In the genomic region with DNA sequence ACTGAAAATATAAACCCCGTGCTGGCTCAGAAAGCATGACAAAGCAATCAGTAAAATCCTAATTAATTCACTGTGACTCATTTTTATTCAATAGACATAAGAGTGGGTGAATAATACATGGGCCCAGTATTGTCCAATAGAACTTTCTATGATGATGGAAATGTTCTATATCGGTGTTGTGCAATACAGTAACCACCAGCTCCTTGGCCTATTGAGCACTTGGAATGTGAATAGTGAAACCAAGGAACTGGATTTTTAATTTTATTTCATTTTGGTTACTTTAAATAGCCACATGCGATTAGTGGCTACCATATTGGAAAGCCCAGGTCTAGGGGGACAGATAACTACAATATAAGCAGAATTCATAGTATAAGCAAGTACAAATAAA, we compare ENCODE assay signal across 14 cellular contexts.
DNase-seq lines count a peak whose midpoint lies in the region; ATAC-seq and TF ChIP-seq lines count a peak whose summit lies in the region.
"Had no signal": no experiment of that assay in that cellular context is flagged by ENCODE, and none has a peak within 500 bp of the region (broad histone marks: within the 10 kb centered on the region; RNA-seq: fewer than 3 reads in every experiment).

No MANE protein-coding gene starts in this region.

- DNase-seq in HFFc6 (no peak), amniotic epithelial cell (ENCODE audit: low read depth) (peak; percentile 21), foreskin fibroblast (peak; percentile 28 to 43), DMS79 (lab: John Stamatoyannopoulos, UW) (no peak), NCI-H2196 treated with DMSO at 0.1 percent for 48 hours (lab: John Stamatoyannopoulos, UW; ENCODE audit: unreplicated experiment) (no peak)
- no peak for DNase-seq in stimulated activated CD4-positive, alpha-beta T cell treated with anti-CD3 and anti-CD28 coated beads, Interleukin-4, amount 100 ng/mL, for 4 hours
- DNase-seq: esophagus squamous epithelium, GF-D8 had no signal

- no peak for ATAC-seq in HG02938 (IDR thresholded peaks at IDR 0.05; ENCODE audit: unreplicated experiment)

- H3K27ac ChIP-seq in ACC112 (ENCODE audit: low read depth, low read length): peak overlapping the region; percentile 49
- H3K27ac ChIP-seq: ascending aorta, hepatocyte, RWPE1, suprapubic skin had no signal

- no peak for TF ChIP-seq CTCF in HFFc6 (IDR thresholded peaks at IDR 0.05)
- no peak for TF ChIP-seq CTCF in foreskin fibroblast (IDR thresholded peaks at IDR 0.05; ENCODE audit: low read depth, low read length)

- no peak overlapping the region for H2AFZ ChIP-seq in ACC112 (ENCODE audit: low read length, unreplicated experiment)
- H2AFZ ChIP-seq: hepatocyte had no signal

- H3K4me3 Mint-ChIP-seq in HFFc6: no peak overlapping the region

- no peaks in the 10 kb centered on the region for H3K27me3 Mint-ChIP-seq in HFFc6 (ENCODE audit: insufficient read depth)

- H3K4me1 ChIP-seq in ACC112 (ENCODE audit: control insufficient read depth, insufficient read depth, low read length, unreplicated experiment): peaks cover 20% of the 10 kb centered on the region
- H3K4me1 ChIP-seq: ascending aorta, suprapubic skin had no signal

- H3K36me3 Mint-ChIP-seq in HFFc6 (ENCODE audit: low read depth): peaks cover 1% of the 10 kb centered on the region; the same call in 1 of the 2 replicates

- H3K36me3 ChIP-seq in ACC112 (ENCODE audit: insufficient read depth, low read length): no peaks in the 10 kb centered on the region
- H3K36me3 ChIP-seq: ascending aorta, esophagus squamous epithelium, suprapubic skin had no signal

- no peaks in the 10 kb centered on the region for H3K79me2 ChIP-seq in ACC112 (ENCODE audit: control insufficient read depth, insufficient read depth, low read length, unreplicated experiment)
- H3K79me2 ChIP-seq: hepatocyte had no signal

- H3K9me3 Mint-ChIP-seq in HFFc6: no peaks in the 10 kb centered on the region

- H3K4me3 ChIP-seq in ACC112 (ENCODE audit: low read depth, low read length): no peak overlapping the region
- H3K4me3 ChIP-seq in foreskin fibroblast (ENCODE audit: low read depth in 1 of 2, low read length in 2 of 2): no peak overlapping the region
- H3K4me3 ChIP-seq: ascending aorta, esophagus squamous epithelium, hepatocyte, suprapubic skin had no signal

- no peaks in the 10 kb centered on the region for H3K27me3 ChIP-seq in ACC112 (ENCODE audit: insufficient read depth, low read length)
- H3K27me3 ChIP-seq: ascending aorta, esophagus squamous epithelium, hepatocyte, suprapubic skin had no signal

- H3K27ac Mint-ChIP-seq in HFFc6: peak overlapping the region; percentile 83

- peaks cover 53% of the 10 kb centered on the region for H3K4me1 Mint-ChIP-seq in HFFc6 (ENCODE audit: low read depth)

Comparison
In these comparisons a context has a peak if more than half of its experiments do, and no peak if none do; other contexts are left out.
1. DNase-seq: peak in amniotic epithelial cell (single experiment) and foreskin fibroblast (2 of 2); none in HFFc6 (single experiment), stimulated activated CD4-positive, alpha-beta T cell treated with anti-CD3 and anti-CD28 coated beads, Interleukin-4, amount 100 ng/mL, for 4 hours (0 of 2), DMS79 (single experiment) and NCI-H2196 treated with DMSO at 0.1 percent for 48 hours (single experiment).